Comparison of ENCODE assay signal across 9 cellular contexts in genomic region chr11:2380807-2381350, GRCh38. TPM values are rescaled to one million over a fixed set of nuclear protein-coding genes. Genes with fewer than 3 reads are reported as not detected.
DNase-seq lines count a peak whose midpoint lies in the region; ATAC-seq and TF ChIP-seq lines count a peak whose summit lies in the region.
"Had no signal": no experiment of that assay in that cellular context is flagged by ENCODE, and none has a peak within 500 bp of the region (broad histone marks: within the 10 kb centered on the region; RNA-seq: fewer than 3 reads in every experiment).

No MANE protein-coding gene starts in this region.

- H3K36me3 ChIP-seq in PC-9 (ENCODE audit: low read depth) = no peaks in the 10 kb centered on the region

- no TSS peak for BruUV-seq in PC-9 (replicated peaks; lab: Mats Ljungman, UMichigan)

- no peak overlapping the region for H2AFZ ChIP-seq in PC-9

- no peaks in the 10 kb centered on the region for H3K9me3 ChIP-seq in PC-9 (ENCODE audit: insufficient read depth, low read depth)

- no peak for TF ChIP-seq CTCF in PC-9 (conservative IDR thresholded peaks at IDR 0.05)

- DNase-seq in immature natural killer cell = peak; percentile 69 to 76 (median 75)
- no peak for DNase-seq in stimulated activated effector memory CD8-positive, alpha-beta T cell treated with anti-CD3 and anti-CD28 coated beads, Interleukin-12 subunit alpha, Interleukin-12 subunit beta, amount 100 ng/mL, for 72 hours (ENCODE audit: low spot score in 2 of 2)
- no peak for DNase-seq in RKO (ENCODE audit: low spot score)
- DNase-seq in PC-9 = no peak
- DNase-seq in NCI-H774 (lab: John Stamatoyannopoulos, UW) = no peak
- DNase-seq: activated naive CD4-positive, alpha-beta T cell treated with anti-CD3 and anti-CD28 coated beads for 36 hours had no signal

- CTCF ChIA-PET in PC-9 (lab: Charles Lee) = no interaction called here

- H3K79me2 ChIP-seq in PC-9 (ENCODE audit: low read depth) = peaks cover 52% of the 10 kb centered on the region

- H3K27me3 Mint-ChIP-seq in immature natural killer cell (ENCODE audit: low read depth in 3 of 3) = peaks cover 7 to 16% (median 13%) of the 10 kb centered on the region in 3 donors

- peak overlapping the region; percentile 71 to 85 (median 83) for H3K4me3 Mint-ChIP-seq in immature natural killer cell
- peak overlapping the region; percentile 80 for H3K4me3 Mint-ChIP-seq in stimulated activated effector memory CD8-positive, alpha-beta T cell treated with anti-CD3 and anti-CD28 coated beads, Interleukin-12 subunit alpha, Interleukin-12 subunit beta, amount 100 ng/mL, for 72 hours
- H3K4me3 Mint-ChIP-seq: activated naive CD4-positive, alpha-beta T cell treated with anti-CD3 and anti-CD28 coated beads for 36 hours had no signal

- H3K9me2 ChIP-seq in PC-9 (ENCODE audit: insufficient read depth) = no peaks in the 10 kb centered on the region

- WGBS in adipose tissue, 3 donors = 39 to 70% (median 40%) methylated on average over 20 of the region's 20 CpGs

- 0 out of 2 replicates have a peak, but pooled peaks cover 5% of the 10 kb centered on the region for H3K4me1 ChIP-seq in PC-9 (replicated peaks; ENCODE audit: insufficient read depth)

- ATAC-seq in GM21786 (IDR thresholded peaks at IDR 0.05; ENCODE audit: unreplicated experiment) (peak; percentile 28), GM19452 (IDR thresholded peaks at IDR 0.05; ENCODE audit: unreplicated experiment) (no peak)
- ATAC-seq in stimulated activated effector memory CD8-positive, alpha-beta T cell treated with anti-CD3 and anti-CD28 coated beads, Interleukin-12 subunit alpha, Interleukin-12 subunit beta, amount 100 ng/mL, for 72 hours = no peak

- H3K27ac ChIP-seq in adipose tissue (ENCODE audit: low read depth, low read length) (peak overlapping the region; percentile 29), PC-9 (no peak overlapping the region)

- POLR2A ChIA-PET in PC-9 (lab: Charles Lee; ENCODE audit: unreplicated experiment) = no interaction called here

- no peaks in the 10 kb centered on the region for H3K36me3 Mint-ChIP-seq in immature natural killer cell
- peaks cover 64% of the 10 kb centered on the region for H3K36me3 Mint-ChIP-seq in stimulated activated effector memory CD8-positive, alpha-beta T cell treated with anti-CD3 and anti-CD28 coated beads, Interleukin-12 subunit alpha, Interleukin-12 subunit beta, amount 100 ng/mL, for 72 hours

- H3K4me3 ChIP-seq in PC-9 = no peak overlapping the region

- H3K4me1 Mint-ChIP-seq in immature natural killer cell = peaks cover 57 to 73% of the 10 kb centered on the region in 2 donors
- peaks cover 72% of the 10 kb centered on the region for H3K4me1 Mint-ChIP-seq in stimulated activated effector memory CD8-positive, alpha-beta T cell treated with anti-CD3 and anti-CD28 coated beads, Interleukin-12 subunit alpha, Interleukin-12 subunit beta, amount 100 ng/mL, for 72 hours

- no peaks in the 10 kb centered on the region for H3F3A ChIP-seq in PC-9 (ENCODE audit: insufficient read depth, low read depth)

- no peaks in the 10 kb centered on the region for H3K9me3 Mint-ChIP-seq in immature natural killer cell
- no peaks in the 10 kb centered on the region for H3K9me3 Mint-ChIP-seq in stimulated activated effector memory CD8-positive, alpha-beta T cell treated with anti-CD3 and anti-CD28 coated beads, Interleukin-12 subunit alpha, Interleukin-12 subunit beta, amount 100 ng/mL, for 72 hours
- H3K9me3 Mint-ChIP-seq: activated naive CD4-positive, alpha-beta T cell treated with anti-CD3 and anti-CD28 coated beads for 36 hours had no signal

- peaks cover 29% of the 10 kb centered on the region for H4K20me1 ChIP-seq in PC-9 (ENCODE audit: insufficient read depth)

- no peak overlapping the region for H3K4me2 ChIP-seq in PC-9

- H3K27me3 ChIP-seq in PC-9 (ENCODE audit: insufficient read depth, low read depth) = no peaks in the 10 kb centered on the region

- intact Hi-C loops in PC-9 (cut with micrococcal nuclease; ENCODE audit: unreplicated experiment) = no loop called here

- H3K27ac Mint-ChIP-seq in immature natural killer cell = peak overlapping the region; percentile 86 to 98 (median 92)
- H3K27ac Mint-ChIP-seq in stimulated activated effector memory CD8-positive, alpha-beta T cell treated with anti-CD3 and anti-CD28 coated beads, Interleukin-12 subunit alpha, Interleukin-12 subunit beta, amount 100 ng/mL, for 72 hours = peak overlapping the region; percentile 95

RNA-seq across cellular contexts. Expression of gene CD81, which starts 3.8 kb away (rescaled TPM):
- 1,000 to 10,000 TPM in 1 of 3 donors, 100 to 1,000 TPM in 2; 296 to 1,314 (median 632) TPM for polyA plus RNA-seq in adipose tissue
- 10 to 100 TPM; 33.1 to 56.9 (median 49.7) TPM for polyA plus RNA-seq in immature natural killer cell
- total RNA-seq in PC-9 (2021) = 180 and 231 TPM in 2 replicates

RNA-seq across cellular contexts. Expression of gene TSSC4, which starts 19.7 kb away (rescaled TPM):
- polyA plus RNA-seq in adipose tissue (10 to 100 TPM; 21.0 to 58.0 (median 49.8) TPM), immature natural killer cell (100 to 1,000 TPM in 2 of 3 donors, 10 to 100 TPM in 1; 87.7 to 111 (median 108) TPM)
- 35.6 and 49.3 TPM in 2 replicates for total RNA-seq in PC-9 (2021)

Comparison
In these comparisons a context has a peak if more than half of its experiments do, and no peak if none do; other contexts are left out.
1. DNase-seq: peak in immature natural killer cell (3 of 3); none in stimulated activated effector memory CD8-positive, alpha-beta T cell treated with anti-CD3 and anti-CD28 coated beads, Interleukin-12 subunit alpha, Interleukin-12 subunit beta, amount 100 ng/mL, for 72 hours (0 of 2), RKO (single experiment), PC-9 (0 of 2) and NCI-H774 (single experiment).
2. RNA of gene CD81, which starts 3.8 kb away (polyA plus RNA-seq): 296 to 1,314 TPM in adipose tissue; 33.1 to 56.9 TPM in immature natural killer cell; every median in the first group is over 4 times any median in the second.